8 cellular contexts compared by ENCODE assay signal in the genomic region with DNA sequence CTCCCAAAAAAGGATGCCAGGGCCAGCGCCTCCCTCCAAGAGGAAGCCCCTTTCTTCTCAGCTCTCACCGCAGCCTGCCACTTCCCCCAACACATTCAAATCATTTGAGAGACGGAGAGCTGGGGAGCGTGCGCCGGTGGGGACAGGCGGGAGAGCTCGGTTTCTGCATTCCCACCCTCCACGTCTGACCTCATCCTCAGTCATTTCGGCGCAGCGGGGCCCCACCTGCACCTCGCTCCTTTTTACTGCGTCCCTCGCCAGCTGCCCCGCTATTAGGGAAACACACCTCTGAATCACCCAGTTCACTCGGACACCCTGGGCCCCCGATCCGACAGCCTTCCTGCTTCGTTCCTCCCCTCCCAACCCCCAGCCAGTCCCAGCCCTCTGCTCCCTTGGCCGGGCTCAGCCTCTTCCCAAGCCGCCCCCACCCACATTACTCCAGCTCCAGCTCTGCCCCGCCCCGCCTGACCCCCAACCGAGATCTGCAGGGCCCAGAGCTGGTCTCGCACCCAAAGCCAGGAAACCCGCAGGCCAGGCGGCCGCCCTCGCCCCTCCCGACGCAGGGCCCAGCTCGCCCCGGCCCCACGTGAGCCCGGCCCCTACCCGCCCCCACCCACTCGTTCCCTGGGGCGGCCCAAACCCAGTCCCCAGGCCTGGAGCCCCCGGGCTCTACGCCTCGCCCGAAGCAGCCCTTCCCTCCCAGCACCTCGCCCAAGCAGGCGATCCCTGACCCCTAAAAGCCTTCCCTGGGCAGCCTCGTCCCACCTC. TPM values are rescaled to one million over a fixed set of nuclear protein-coding genes. Genes with fewer than 3 reads are reported as not detected.
DNase-seq lines count a peak whose midpoint lies in the region; ATAC-seq, FAIRE-seq and TF ChIP-seq lines count a peak whose summit lies in the region.

No MANE protein-coding gene starts in this region.

- intact Hi-C loops in Right ventricle myocardium inferior (cut with DNase I): loop anchor here (2.0 to 5.0 kb wide), 7 partner anchors 40 to 170 kb away; a partner anchor contains a TSS

- H4K20me1 ChIP-seq in KMS-11 (ENCODE audit: insufficient read depth) (no peaks in the 10 kb centered on the region), osteoblast (ENCODE audit: insufficient read depth, low read length) (peaks cover 16% of the 10 kb centered on the region)

- TF ChIP-seq CTCF in KMS-11 (conservative IDR thresholded peaks at IDR 0.05; ENCODE audit: low read depth, low read length) (no peak), osteoblast (IDR thresholded peaks at IDR 0.05; ENCODE audit: extremely low read depth, low read depth, low read length) (no peak)

- H3K4me3 Mint-ChIP-seq in activated naive CD4-positive, alpha-beta T cell treated with anti-CD3 and anti-CD28 coated beads, Interleukin-2, amount 50 U/mL, for 24 hours: peak overlapping the region; percentile 85

- H3K4me3 ChIP-seq in KMS-11 (IDR thresholded peaks at IDR 0.05; ENCODE audit: insufficient read depth, low read depth, low read length) (no peak overlapping the region), osteoblast (ENCODE audit: insufficient read depth, low read length) (peak overlapping the region; percentile 91)

- H3K4me1 ChIP-seq in KMS-11 (ENCODE audit: low read depth, poor library complexity, severe bottlenecking) (peaks cover 44% of the 10 kb centered on the region), osteoblast (ENCODE audit: insufficient read depth, low read length) (peaks cover 44% of the 10 kb centered on the region)

- no peaks in the 10 kb centered on the region for H3K27me3 Mint-ChIP-seq in activated naive CD4-positive, alpha-beta T cell treated with anti-CD3 and anti-CD28 coated beads, Interleukin-2, amount 50 U/mL, for 24 hours

- peak overlapping the region; percentile 79 for H3K27ac Mint-ChIP-seq in activated naive CD4-positive, alpha-beta T cell treated with anti-CD3 and anti-CD28 coated beads, Interleukin-2, amount 50 U/mL, for 24 hours

- peaks cover 37% of the 10 kb centered on the region for H3K4me1 Mint-ChIP-seq in activated naive CD4-positive, alpha-beta T cell treated with anti-CD3 and anti-CD28 coated beads, Interleukin-2, amount 50 U/mL, for 24 hours

- peak overlapping the region; percentile 82 for H3K27ac ChIP-seq in KMS-11
- peak overlapping the region; percentile 99 for H3K27ac ChIP-seq in osteoblast (ENCODE audit: low read depth, low read length)

- H3K9ac ChIP-seq in KMS-11: peak overlapping the region; percentile 87

- no peaks in the 10 kb centered on the region for H3K36me3 ChIP-seq in KMS-11 (ENCODE audit: insufficient read depth)
- peaks cover 4% of the 10 kb centered on the region for H3K36me3 ChIP-seq in osteoblast (ENCODE audit: insufficient read depth, low read length)

- no peaks in the 10 kb centered on the region for H3K27me3 ChIP-seq in KMS-11 (ENCODE audit: insufficient read depth, low read depth)
- H3K27me3 ChIP-seq in osteoblast (ENCODE audit: insufficient read depth, low read length): no peaks in the 10 kb centered on the region

- peak; percentile 19 to 42 for DNase-seq in activated CD4-positive, alpha-beta T cell treated with anti-CD3 and anti-CD28 coated beads for 24 hours (ENCODE audit: low read depth in 2 of 2)
- no peak for DNase-seq in activated CD4-positive, alpha-beta T cell treated with anti-CD3 and anti-CD28 coated beads for 1 hour
- DNase-seq in RCC 7860 (ENCODE audit: low spot score) (peak; percentile 87), Right ventricle myocardium inferior (ENCODE audit: missing footprints) (peak; percentile 80), osteoblast (ENCODE audit: insufficient read length, low spot score, missing footprints) (peak; percentile 93), ureter (ENCODE audit: low spot score) (peak; percentile 69)

- no peaks in the 10 kb centered on the region for H3K36me3 Mint-ChIP-seq in activated naive CD4-positive, alpha-beta T cell treated with anti-CD3 and anti-CD28 coated beads, Interleukin-2, amount 50 U/mL, for 24 hours

- H3K79me2 ChIP-seq in KMS-11 (ENCODE audit: insufficient read depth, low read depth): peaks cover 57% of the 10 kb centered on the region
- H3K79me2 ChIP-seq in osteoblast (ENCODE audit: insufficient read depth, low read length): peaks cover 56% of the 10 kb centered on the region

- H3K4me2 ChIP-seq in KMS-11: peak overlapping the region; percentile 97
- H3K4me2 ChIP-seq in osteoblast (ENCODE audit: insufficient read depth, low read length): peak overlapping the region; percentile 96

- H2AFZ ChIP-seq in KMS-11 (ENCODE audit: low read depth) (no peak overlapping the region), osteoblast (ENCODE audit: low read length) (no peak overlapping the region)

- H3K9me3 Mint-ChIP-seq in activated naive CD4-positive, alpha-beta T cell treated with anti-CD3 and anti-CD28 coated beads, Interleukin-2, amount 50 U/mL, for 24 hours: no peaks in the 10 kb centered on the region

- peak; percentile 4 for ATAC-seq in Right ventricle myocardium inferior

- no peaks in the 10 kb centered on the region for H3K9me3 ChIP-seq in osteoblast (ENCODE audit: low read depth, low read length)

- no peak for FAIRE-seq in RCC 7860 (lab: Jason Lieb, UNC)

RNA-seq across cellular contexts. Expression of a gene that starts 0.8 kb away (rescaled TPM):
- total RNA-seq in Right ventricle myocardium inferior (76.4 TPM), osteoblast (228 and 261 TPM in 2 replicates), ureter (167 TPM)
